8 cellular contexts compared by ENCODE assay signal in the genomic region with DNA sequence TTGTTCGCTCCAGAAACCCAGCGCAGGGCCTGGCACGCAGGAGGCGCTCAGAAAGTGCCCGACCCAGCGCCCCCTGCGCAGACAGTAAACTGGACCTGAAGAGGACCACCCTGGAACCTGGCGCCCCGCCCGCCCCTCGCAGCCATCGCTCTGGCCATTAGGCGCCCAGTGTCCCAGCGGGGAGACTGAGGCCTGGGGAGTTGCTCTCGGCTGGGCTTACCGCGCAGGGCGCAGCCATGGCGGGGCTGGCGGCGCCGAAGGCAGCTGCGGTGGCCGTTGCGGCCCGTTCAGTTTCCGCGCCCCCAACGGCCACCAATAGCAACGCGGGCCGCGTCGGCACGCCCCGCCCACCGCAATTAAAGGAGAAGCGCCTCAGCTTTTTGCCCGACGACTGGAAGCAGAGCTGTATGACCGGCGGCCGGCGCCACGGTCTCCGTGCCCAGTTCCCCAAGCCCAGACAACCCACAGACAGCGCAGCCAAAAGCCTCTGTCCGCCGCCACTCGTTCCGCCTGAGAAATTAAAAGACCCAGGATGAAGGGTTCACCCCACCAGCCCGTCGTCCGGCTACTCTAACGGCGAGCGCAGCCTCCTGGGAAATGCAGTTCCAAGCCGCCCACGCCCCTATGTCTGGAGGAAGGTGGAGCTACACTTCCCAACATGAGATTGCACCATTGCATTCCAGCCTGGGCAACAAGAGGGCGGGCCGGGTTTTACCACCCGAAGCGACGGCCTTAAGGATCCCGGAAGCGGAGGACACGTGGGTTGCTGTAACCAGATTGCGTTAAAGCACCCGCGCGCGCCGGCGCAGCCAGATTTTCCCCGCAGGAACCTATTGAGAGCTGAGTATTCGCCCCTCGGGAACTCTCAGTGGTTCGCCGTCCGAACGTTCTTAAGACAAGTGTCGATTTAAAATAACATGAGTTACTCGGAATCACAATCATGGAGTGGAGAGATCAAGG. TPM values are rescaled to one million over a fixed set of nuclear protein-coding genes. Genes with fewer than 3 reads are reported as not detected.
A peak's percentile ranks its signal among the peaks of the same experiment; 100 is the strongest.
DNase-seq lines count a peak whose midpoint lies in the region; ATAC-seq and TF ChIP-seq lines count a peak whose summit lies in the region.

POC1A (minus strand) TSS at position 289 of the 960 bp plus-strand sequence; CDS start at position 238, 51 bp downstream.

- H3K9me3 Mint-ChIP-seq in progenitor cell of endocrine pancreas (ENCODE audit: low read depth), result no peaks in the 10 kb centered on the region

- intact Hi-C loops in left cardiac atrium (cut with DNase I), result loop anchor here in 1 of 2 donors (2.0 kb wide), 1 partner anchor 40 kb away; no protein-coding TSS in a partner anchor

- peak within 1 kb of the TSS; percentile 95 for H3K4me3 Mint-ChIP-seq in progenitor cell of endocrine pancreas (ENCODE audit: low read depth)

- TF ChIP-seq CTCF in progenitor cell of endocrine pancreas (IDR thresholded peaks at IDR 0.05; ENCODE audit: unreplicated experiment), result no peak

- peak; percentile 80 for ATAC-seq in GM18498 (IDR thresholded peaks at IDR 0.05; ENCODE audit: unreplicated experiment)
- peak; percentile 80 for ATAC-seq in HG02938 (IDR thresholded peaks at IDR 0.05; ENCODE audit: unreplicated experiment)
- ATAC-seq in left cardiac atrium, result peak; percentile 98 to 99

- H3K4me1 Mint-ChIP-seq in progenitor cell of endocrine pancreas (ENCODE audit: low read depth), result peaks cover 5% of the 10 kb centered on the region

- H3K27me3 Mint-ChIP-seq in progenitor cell of endocrine pancreas, result no peaks in the 10 kb centered on the region

- DNase-seq in NCI-H1694 treated with DMSO at 0.1 percent for 48 hours (lab: John Stamatoyannopoulos, UW), result peak; percentile 80
- DNase-seq in T-helper 2 cell, result peak; percentile 70 to 96 (median 81)
- peak; percentile 70 to 97 (median 92) for DNase-seq in amygdala (lab: John Stamatoyannopoulos, UW)
- DNase-seq in left cardiac atrium, result peak; percentile 98
- peak; percentile 81 for DNase-seq in progenitor cell of endocrine pancreas (ENCODE audit: low spot score, unreplicated experiment)
- DNase-seq in ureter (ENCODE audit: low spot score), result peak; percentile 97

- peak within 1 kb of the TSS; percentile 97 for H3K27ac Mint-ChIP-seq in progenitor cell of endocrine pancreas

- H3K36me3 Mint-ChIP-seq in progenitor cell of endocrine pancreas (ENCODE audit: insufficient read depth), result no peaks in the 10 kb centered on the region

RNA-seq across cellular contexts. Expression of gene POC1A, which starts in this region (rescaled TPM):
- 1 to 10 TPM; 1.9 to 2.4 TPM for total RNA-seq in left cardiac atrium
- 14.4 and 14.5 TPM in 2 replicates for total RNA-seq in progenitor cell of endocrine pancreas
- 3.6 TPM for total RNA-seq in ureter

Comparison
In these comparisons a context has a peak if more than half of its experiments do, and no peak if none do; other contexts are left out.
1. Peak in every context shown above with its lines: DNase-seq and ATAC-seq.